ENCODE assay signal across 1 cellular context in the genomic region with DNA sequence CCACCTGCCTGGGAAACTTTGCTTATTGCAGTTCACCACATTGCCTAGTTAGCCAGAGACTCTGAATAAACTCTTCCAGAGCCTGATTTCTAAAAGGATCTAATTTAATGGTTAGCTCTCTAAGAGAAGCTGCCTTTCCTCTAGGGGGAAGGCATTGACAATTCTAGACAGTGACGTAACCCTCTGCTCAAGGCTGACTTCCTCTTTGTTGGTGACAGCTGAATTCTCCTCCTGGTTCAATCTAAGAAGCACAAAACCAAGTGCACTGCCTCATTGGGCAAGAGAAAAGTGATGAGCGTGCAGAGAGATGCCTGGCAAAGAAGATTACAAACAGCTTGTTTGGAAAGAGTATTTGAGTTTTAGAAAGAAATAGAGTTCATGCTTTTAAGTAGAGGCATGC.
TF ChIP-seq lines count a peak whose summit lies in the region.

No MANE protein-coding gene starts in this region.

TF ChIP-seq in GM23338, 12 proteins besides CTCF, POLR2A, EP300 and RAD21 (continued from another document):
- TF ChIP-seq, protein P1, sequence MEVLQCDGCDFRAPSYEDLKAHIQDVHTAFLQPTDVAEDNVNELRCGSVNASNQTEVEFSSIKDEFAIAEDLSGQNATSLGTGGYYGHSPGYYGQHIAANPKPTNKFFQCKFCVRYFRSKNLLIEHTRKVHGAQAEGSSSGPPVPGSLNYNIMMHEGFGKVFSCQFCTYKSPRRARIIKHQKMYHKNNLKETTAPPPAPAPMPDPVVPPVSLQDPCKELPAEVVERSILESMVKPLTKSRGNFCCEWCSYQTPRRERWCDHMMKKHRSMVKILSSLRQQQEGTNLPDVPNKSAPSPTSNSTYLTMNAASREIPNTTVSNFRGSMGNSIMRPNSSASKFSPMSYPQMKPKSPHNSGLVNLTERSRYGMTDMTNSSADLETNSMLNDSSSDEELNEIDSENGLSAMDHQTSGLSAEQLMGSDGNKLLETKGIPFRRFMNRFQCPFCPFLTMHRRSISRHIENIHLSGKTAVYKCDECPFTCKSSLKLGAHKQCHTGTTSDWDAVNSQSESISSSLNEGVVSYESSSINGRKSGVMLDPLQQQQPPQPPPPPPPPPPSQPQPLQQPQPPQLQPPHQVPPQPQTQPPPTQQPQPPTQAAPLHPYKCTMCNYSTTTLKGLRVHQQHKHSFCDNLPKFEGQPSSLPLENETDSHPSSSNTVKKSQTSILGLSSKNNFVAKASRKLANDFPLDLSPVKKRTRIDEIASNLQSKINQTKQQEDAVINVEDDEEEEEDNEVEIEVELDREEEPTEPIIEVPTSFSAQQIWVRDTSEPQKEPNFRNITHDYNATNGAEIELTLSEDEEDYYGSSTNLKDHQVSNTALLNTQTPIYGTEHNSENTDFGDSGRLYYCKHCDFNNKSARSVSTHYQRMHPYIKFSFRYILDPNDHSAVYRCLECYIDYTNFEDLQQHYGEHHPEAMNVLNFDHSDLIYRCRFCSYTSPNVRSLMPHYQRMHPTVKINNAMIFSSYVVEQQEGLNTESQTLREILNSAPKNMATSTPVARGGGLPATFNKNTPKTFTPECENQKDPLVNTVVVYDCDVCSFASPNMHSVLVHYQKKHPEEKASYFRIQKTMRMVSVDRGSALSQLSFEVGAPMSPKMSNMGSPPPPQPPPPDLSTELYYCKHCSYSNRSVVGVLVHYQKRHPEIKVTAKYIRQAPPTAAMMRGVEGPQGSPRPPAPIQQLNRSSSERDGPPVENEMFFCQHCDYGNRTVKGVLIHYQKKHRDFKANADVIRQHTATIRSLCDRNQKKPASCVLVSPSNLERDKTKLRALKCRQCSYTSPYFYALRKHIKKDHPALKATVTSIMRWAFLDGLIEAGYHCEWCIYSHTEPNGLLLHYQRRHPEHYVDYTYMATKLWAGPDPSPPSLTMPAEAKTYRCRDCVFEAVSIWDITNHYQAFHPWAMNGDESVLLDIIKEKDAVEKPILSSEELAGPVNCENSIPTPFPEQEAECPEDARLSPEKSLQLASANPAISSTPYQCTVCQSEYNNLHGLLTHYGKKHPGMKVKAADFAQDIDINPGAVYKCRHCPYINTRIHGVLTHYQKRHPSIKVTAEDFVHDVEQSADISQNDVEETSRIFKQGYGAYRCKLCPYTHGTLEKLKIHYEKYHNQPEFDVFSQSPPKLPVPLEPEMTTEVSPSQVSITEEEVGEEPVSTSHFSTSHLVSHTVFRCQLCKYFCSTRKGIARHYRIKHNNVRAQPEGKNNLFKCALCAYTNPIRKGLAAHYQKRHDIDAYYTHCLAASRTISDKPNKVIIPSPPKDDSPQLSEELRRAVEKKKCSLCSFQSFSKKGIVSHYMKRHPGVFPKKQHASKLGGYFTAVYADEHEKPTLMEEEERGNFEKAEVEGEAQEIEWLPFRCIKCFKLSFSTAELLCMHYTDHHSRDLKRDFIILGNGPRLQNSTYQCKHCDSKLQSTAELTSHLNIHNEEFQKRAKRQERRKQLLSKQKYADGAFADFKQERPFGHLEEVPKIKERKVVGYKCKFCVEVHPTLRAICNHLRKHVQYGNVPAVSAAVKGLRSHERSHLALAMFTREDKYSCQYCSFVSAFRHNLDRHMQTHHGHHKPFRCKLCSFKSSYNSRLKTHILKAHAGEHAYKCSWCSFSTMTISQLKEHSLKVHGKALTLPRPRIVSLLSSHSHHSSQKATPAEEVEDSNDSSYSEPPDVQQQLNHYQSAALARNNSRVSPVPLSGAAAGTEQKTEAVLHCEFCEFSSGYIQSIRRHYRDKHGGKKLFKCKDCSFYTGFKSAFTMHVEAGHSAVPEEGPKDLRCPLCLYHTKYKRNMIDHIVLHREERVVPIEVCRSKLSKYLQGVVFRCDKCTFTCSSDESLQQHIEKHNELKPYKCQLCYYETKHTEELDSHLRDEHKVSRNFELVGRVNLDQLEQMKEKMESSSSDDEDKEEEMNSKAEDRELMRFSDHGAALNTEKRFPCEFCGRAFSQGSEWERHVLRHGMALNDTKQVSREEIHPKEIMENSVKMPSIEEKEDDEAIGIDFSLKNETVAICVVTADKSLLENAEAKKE (CRISPR knock-in tag; IDR thresholded peaks at IDR 0.05), result no peak
- TF ChIP-seq STAT1 (IDR thresholded peaks at IDR 0.05; ENCODE audit: unreplicated experiment) (no peak), EZH2 (IDR thresholded peaks at IDR 0.05; ENCODE audit: low read depth, unreplicated experiment) (no peak)
